ENCODE assay signal across 8 cellular contexts in genomic region chr11:47552086-47552580, GRCh38. TPM values are rescaled to one million over a fixed set of nuclear protein-coding genes. Genes with fewer than 3 reads are reported as not detected.
DNase-seq lines count a peak whose midpoint lies in the region; ATAC-seq, FAIRE-seq and TF ChIP-seq lines count a peak whose summit lies in the region.

No MANE protein-coding gene starts in this region.

- H3K27ac ChIP-seq in A673 (ENCODE audit: low read depth, low read length, poor library complexity, severe bottlenecking) (peak overlapping the region; percentile 91), foreskin keratinocyte (peak overlapping the region; percentile 75), neuronal stem cell (replicated peaks; ENCODE audit: low read length) (peak overlapping the region; percentile 63)

- H2AFZ ChIP-seq in neuronal stem cell (ENCODE audit: low read length) = peak overlapping the region; percentile 94

- no peak overlapping the region for H3K4ac ChIP-seq in neuronal stem cell (ENCODE audit: low read length)

- H3K9me3 ChIP-seq in A673 (ENCODE audit: low read depth, low read length, poor library complexity, severe bottlenecking) (no peaks in the 10 kb centered on the region), neuronal stem cell (replicated peaks in 1 of 2; ENCODE audit: control insufficient read depth in 2 of 2, insufficient read depth in 1 of 2, low read depth in 1 of 2, low read length in 2 of 2) (no peaks in the 10 kb centered on the region)

- peak overlapping the region; percentile 90 for H3K4me2 ChIP-seq in neuronal stem cell (ENCODE audit: insufficient read depth, low read length, poor library complexity, severe bottlenecking)

- no peak overlapping the region for H2BK12ac ChIP-seq in neuronal stem cell (ENCODE audit: low read length)

- no peak overlapping the region for H2BK120ac ChIP-seq in neuronal stem cell (ENCODE audit: low read depth, low read length)

- in situ Hi-C loops in KBM-7 (cut with MboI; ENCODE audit: low pct_unique_long_range_greater_than_20kb, low sequenced_read_pairs) = loop anchor here (10.0 kb wide), 1 partner anchor 63 kb away; no protein-coding TSS in a partner anchor

- intact Hi-C loops in A673 (cut with micrococcal nuclease; ENCODE audit: unreplicated experiment) = no loop called here
- intact Hi-C loops in activated CD8-positive, alpha-beta T cell treated with anti-CD3 and anti-CD28 coated beads for 36 hours (cut with micrococcal nuclease) = loop anchor here (5.0 kb wide), 1 partner anchor 35 kb away; no protein-coding TSS in a partner anchor

- CTCF ChIA-PET in A673 (lab: Charles Lee) = interaction anchor here (0.7 to 1.1 kb wide), 6 partner anchors 10 to 137 kb away, joined by 3 to 6 read pairs (median 3); no protein-coding TSS in a partner anchor
- CTCF ChIA-PET in activated CD8-positive, alpha-beta T cell treated with anti-CD3 and anti-CD28 coated beads for 36 hours (lab: Charles Lee) = interaction anchor here (0.8 to 4.4 kb wide), 10 partner anchors 12 to 98 kb away, joined by 3 to 44 read pairs (median 4); partner anchors contain the start of genes KBTBD4, NDUFS3 and PTPMT1

- H3K4me3 ChIP-seq in A673 (ENCODE audit: low read depth, low read length, poor library complexity, severe bottlenecking) (peak overlapping the region; percentile 63), GM08714 (ENCODE audit: low read length) (peak overlapping the region; percentile 78), neuronal stem cell (ENCODE audit: low read length in 2 of 2) (peak overlapping the region; percentile 87 to 98)

- no TSS peak for BruUV-seq in A673 (replicated peaks; lab: Mats Ljungman, UMichigan)

- no peak overlapping the region for H4K91ac ChIP-seq in neuronal stem cell (ENCODE audit: low read depth, low read length, poor library complexity)

- no peak for TF ChIP-seq POLR2A in GM12891 (IDR thresholded peaks at IDR 0.05; ENCODE audit: low read depth, low read length)

- H3K27ac Mint-ChIP-seq in activated CD8-positive, alpha-beta T cell treated with anti-CD3 and anti-CD28 coated beads for 36 hours = peak overlapping the region; percentile 92

- TF ChIP-seq CTCF in A673 (conservative IDR thresholded peaks at IDR 0.05; ENCODE audit: low read depth, low read length) = no peak
- no peak for TF ChIP-seq CTCF in activated CD8-positive, alpha-beta T cell treated with anti-CD3 and anti-CD28 coated beads for 36 hours (IDR thresholded peaks at IDR 0.05)
- TF ChIP-seq CTCF in foreskin keratinocyte (conservative IDR thresholded peaks at IDR 0.05) = no peak

- no peak for FAIRE-seq in GM12891 (lab: Jason Lieb, UNC)

- peak overlapping the region; percentile 92 for H3K4me3 Mint-ChIP-seq in activated CD8-positive, alpha-beta T cell treated with anti-CD3 and anti-CD28 coated beads for 36 hours

- no peaks in the 10 kb centered on the region for H3K27me3 ChIP-seq in A673 (replicated peaks; ENCODE audit: insufficient read depth, low read depth, low read length, poor library complexity)
- H3K27me3 ChIP-seq in foreskin keratinocyte = no peaks in the 10 kb centered on the region
- no peaks in the 10 kb centered on the region for H3K27me3 ChIP-seq in neuronal stem cell (ENCODE audit: control insufficient read depth in 3 of 3, insufficient read depth in 3 of 3, low read depth in 1 of 3, low read length in 3 of 3)

- H2BK5ac ChIP-seq in neuronal stem cell (ENCODE audit: low read length) = peak overlapping the region; percentile 98

- H3K27me3 Mint-ChIP-seq in activated CD8-positive, alpha-beta T cell treated with anti-CD3 and anti-CD28 coated beads for 36 hours = no peaks in the 10 kb centered on the region

- no peak for ATAC-seq in activated CD8-positive, alpha-beta T cell treated with anti-CD3 and anti-CD28 coated beads for 36 hours
- peak; percentile 3 for ATAC-seq in foreskin keratinocyte
- ATAC-seq in GM21381 (IDR thresholded peaks at IDR 0.05; ENCODE audit: unreplicated experiment) = no peak

- peak overlapping the region; percentile 29 for H3K23ac ChIP-seq in neuronal stem cell (ENCODE audit: low read depth, low read length, poor library complexity)

- peak overlapping the region; percentile 40 for H2BK15ac ChIP-seq in neuronal stem cell (ENCODE audit: low read length)

- H3K4me1 Mint-ChIP-seq in activated CD8-positive, alpha-beta T cell treated with anti-CD3 and anti-CD28 coated beads for 36 hours (ENCODE audit: low read depth) = peaks cover 43% of the 10 kb centered on the region

- H3K4me1 ChIP-seq in A673 (ENCODE audit: insufficient read depth, low read length, poor library complexity, severe bottlenecking) (peaks cover 24% of the 10 kb centered on the region), foreskin keratinocyte (peaks cover 10% of the 10 kb centered on the region), neuronal stem cell (ENCODE audit: control insufficient read depth in 2 of 2, insufficient read depth in 1 of 2, low read depth in 1 of 2, low read length in 2 of 2) (peaks cover 4 to 14% of the 10 kb centered on the region in 2 donors)

- no peaks in the 10 kb centered on the region for H3K9me3 Mint-ChIP-seq in activated CD8-positive, alpha-beta T cell treated with anti-CD3 and anti-CD28 coated beads for 36 hours

- H3K36me3 ChIP-seq in A673 (ENCODE audit: insufficient read depth, low read length, poor library complexity, severe bottlenecking) (peaks cover 18% of the 10 kb centered on the region), neuronal stem cell (replicated peaks in 1 of 2; ENCODE audit: control insufficient read depth in 2 of 2, insufficient read depth in 2 of 2, low read length in 2 of 2) (peaks cover 0 to 42% of the 10 kb centered on the region in 2 donors)

- no CpG with 5 or more reads among the region's 23 CpGs for WGBS in neuronal stem cell (ENCODE audit: extremely low coverage in 2 of 2, insufficient read length in 2 of 2, insufficient replicate concordance in 1 of 2), 2 donors

- peak overlapping the region; percentile 65 for H3K14ac ChIP-seq in neuronal stem cell (ENCODE audit: low read length)

- peak overlapping the region; percentile 97 for H2AK5ac ChIP-seq in neuronal stem cell (ENCODE audit: low read depth, low read length)

- H4K8ac ChIP-seq in neuronal stem cell (ENCODE audit: low read depth, low read length) = no peak overlapping the region

- H3K9ac ChIP-seq in neuronal stem cell (ENCODE audit: low read depth, low read length, poor library complexity) = peak overlapping the region; percentile 99

- H3K79me1 ChIP-seq in neuronal stem cell (ENCODE audit: low read depth, low read length) = peaks cover 5% of the 10 kb centered on the region

- H3K36me3 Mint-ChIP-seq in activated CD8-positive, alpha-beta T cell treated with anti-CD3 and anti-CD28 coated beads for 36 hours (ENCODE audit: low read depth) = peaks cover 36% of the 10 kb centered on the region

- peak overlapping the region; percentile 99 for H3K18ac ChIP-seq in neuronal stem cell (ENCODE audit: low read length)

- POLR2A ChIA-PET in A673 (lab: Charles Lee; ENCODE audit: low non-redundant PET) = interaction anchor here (0.7 kb wide), 1 partner anchor 70 kb away, joined by 12 read pairs; no protein-coding TSS in a partner anchor
- POLR2A ChIA-PET in activated CD8-positive, alpha-beta T cell treated with anti-CD3 and anti-CD28 coated beads for 36 hours (lab: Charles Lee) = interaction anchor here (0.5 to 3.6 kb wide), 19 partner anchors 9 to 537 kb away, joined by 3 to 29 read pairs (median 5); partner anchors contain the start of genes FAM180B, KBTBD4, NDUFS3 and PTPMT1

- DNase-seq in A673 (ENCODE audit: low spot score) = peak; percentile 78
- DNase-seq in KBM-7 = peak; percentile 51
- peak; percentile 46 for DNase-seq in activated CD8-positive, alpha-beta T cell treated with anti-CD3 and anti-CD28 coated beads for 36 hours
- peak in 1 of 2 donors; percentile 27 for DNase-seq in foreskin keratinocyte
- no peak for DNase-seq in neuronal stem cell (ENCODE audit: low spot score)
- no peak for DNase-seq in GM12891 (ENCODE audit: insufficient read length, low spot score)

TF ChIP-seq in GM12891, 5 proteins besides CTCF, POLR2A, EP300 and RAD21 (continues in another document):
- TF ChIP-seq POLR2AphosphoS5 (IDR thresholded peaks at IDR 0.05; ENCODE audit: low read depth, low read length) (no peak), SPI1 (IDR thresholded peaks at IDR 0.05; ENCODE audit: low read depth, low read length) (no peak), TAF1 (IDR thresholded peaks at IDR 0.05; ENCODE audit: low read depth, low read length) (no peak), PAX5 (IDR thresholded peaks at IDR 0.05; ENCODE audit: insufficient read depth, low read length, severe bottlenecking) (no peak)

RNA-seq across cellular contexts. Expression of gene CELF1, which starts 0.8 kb away (rescaled TPM):
- total RNA-seq in A673 (2021) (246 and 257 TPM in 2 replicates), foreskin keratinocyte (84.1 and 93.3 TPM in 2 replicates)
- 100 to 1,000 TPM; 120 to 122 TPM for total RNA-seq in activated CD8-positive, alpha-beta T cell treated with anti-CD3 and anti-CD28 coated beads for 36 hours
- 26.7 and 28.8 TPM in 2 replicates for polyA plus RNA-seq in foreskin keratinocyte
- 111 TPM for polyA plus RNA-seq in neuronal stem cell (2013, experiment 1 of 2)
- polyA plus RNA-seq in neuronal stem cell (2013, experiment 2 of 2) = 123 TPM
- polyA plus RNA-seq in GM12891 (2012; ENCODE audit: low read depth, missing spikeins) = 25.7 TPM

RNA-seq across cellular contexts. Expression of gene PTPMT1, which starts 13.3 kb away (rescaled TPM):
- 68.1 and 74.3 TPM in 2 replicates for total RNA-seq in A673 (2021)
- 10 to 100 TPM; 44.1 to 46.7 TPM for total RNA-seq in activated CD8-positive, alpha-beta T cell treated with anti-CD3 and anti-CD28 coated beads for 36 hours
- total RNA-seq in foreskin keratinocyte = 112 and 118 TPM in 2 replicates
- 145 and 159 TPM in 2 replicates for polyA plus RNA-seq in foreskin keratinocyte
- 58.3 TPM for polyA plus RNA-seq in neuronal stem cell (2013, experiment 1 of 2)
- 60.4 TPM for polyA plus RNA-seq in neuronal stem cell (2013, experiment 2 of 2)
- polyA plus RNA-seq in GM12891 (2012; ENCODE audit: low read depth, missing spikeins) = 58.2 TPM

RNA-seq across cellular contexts. Expression of gene KBTBD4, which starts 26.6 kb away (rescaled TPM):
- 42.8 and 44.0 TPM in 2 replicates for total RNA-seq in A673 (2021)
- total RNA-seq in activated CD8-positive, alpha-beta T cell treated with anti-CD3 and anti-CD28 coated beads for 36 hours = 10 to 100 TPM; 15.4 to 16.3 TPM
- total RNA-seq in foreskin keratinocyte = 16.4 and 17.4 TPM in 2 replicates
- polyA plus RNA-seq in foreskin keratinocyte = 10.4 and 11.2 TPM in 2 replicates
- 7.3 TPM for polyA plus RNA-seq in neuronal stem cell (2013, experiment 1 of 2)
- 6.9 TPM for polyA plus RNA-seq in neuronal stem cell (2013, experiment 2 of 2)
- 16.9 TPM for polyA plus RNA-seq in GM12891 (2012; ENCODE audit: low read depth, missing spikeins)

RNA-seq across cellular contexts. Expression of gene NDUFS3, which starts 26.7 kb away (rescaled TPM):
- total RNA-seq in A673 (2021) = 412 and 444 TPM in 2 replicates
- 100 to 1,000 TPM; 129 to 138 TPM for total RNA-seq in activated CD8-positive, alpha-beta T cell treated with anti-CD3 and anti-CD28 coated beads for 36 hours
- 109 and 112 TPM in 2 replicates for total RNA-seq in foreskin keratinocyte
- 147 and 149 TPM in 2 replicates for polyA plus RNA-seq in foreskin keratinocyte
- polyA plus RNA-seq in neuronal stem cell (2013, experiment 1 of 2) = 103 TPM
- 96.2 TPM for polyA plus RNA-seq in neuronal stem cell (2013, experiment 2 of 2)
- polyA plus RNA-seq in GM12891 (2012; ENCODE audit: low read depth, missing spikeins) = 109 TPM

RNA-seq across cellular contexts. Expression of gene FAM180B, which starts 34.3 kb away (rescaled TPM):
- total RNA-seq in A673 (2021) (0.28 and 0.62 TPM in 2 replicates), foreskin keratinocyte (not detected in 2 replicates)
- total RNA-seq in activated CD8-positive, alpha-beta T cell treated with anti-CD3 and anti-CD28 coated beads for 36 hours = not detected
- polyA plus RNA-seq in foreskin keratinocyte = not detected in 2 replicates
- not detected for polyA plus RNA-seq in neuronal stem cell (2013, experiment 1 of 2)
- polyA plus RNA-seq in neuronal stem cell (2013, experiment 2 of 2) = not detected
- polyA plus RNA-seq in GM12891 (2012; ENCODE audit: low read depth, missing spikeins) = not detected

Comparison
In these comparisons a context has a peak if more than half of its experiments do, and no peak if none do; other contexts are left out.
1. DNase-seq: peak in A673 (single experiment), KBM-7 (single experiment) and activated CD8-positive, alpha-beta T cell treated with anti-CD3 and anti-CD28 coated beads for 36 hours (single experiment); none in neuronal stem cell (single experiment) and GM12891 (single experiment).
2. Peak in every context shown above with its lines, with median percentiles within 50 percentile points of each other: H3K27ac ChIP-seq and H3K4me3 ChIP-seq.